Comparison of ENCODE assay signal across 9 cellular contexts in the genomic region with DNA sequence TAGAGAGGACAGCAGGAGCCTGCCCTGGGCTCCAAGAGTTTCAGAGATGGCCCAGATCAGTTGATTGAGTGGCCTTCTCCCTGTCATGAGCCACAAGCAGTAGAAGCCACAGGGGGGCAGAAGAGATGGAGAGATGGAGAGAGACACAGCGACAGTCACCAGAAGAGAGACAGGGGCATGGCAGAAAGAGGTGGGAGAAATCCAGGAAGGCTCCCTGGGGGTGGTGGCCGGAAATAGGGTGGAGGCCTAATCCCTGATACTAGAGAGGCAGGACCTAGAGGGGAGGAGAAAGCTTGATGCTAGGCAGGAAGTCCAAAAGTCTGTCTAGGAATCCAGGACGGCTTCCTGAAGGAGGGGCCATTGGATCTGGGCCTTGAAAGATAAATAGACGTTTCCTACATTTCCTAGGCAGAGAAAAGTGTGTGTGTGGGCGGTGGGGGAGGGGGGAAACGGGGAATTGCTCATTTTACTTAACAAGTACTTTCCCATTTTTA. TPM values are rescaled to one million over a fixed set of nuclear protein-coding genes. Genes with fewer than 3 reads are reported as not detected.
DNase-seq lines count a peak whose midpoint lies in the region; ATAC-seq, FAIRE-seq and TF ChIP-seq lines count a peak whose summit lies in the region.
"Had no signal": no experiment of that assay in that cellular context is flagged by ENCODE, and none has a peak within 500 bp of the region (broad histone marks: within the 10 kb centered on the region; RNA-seq: fewer than 3 reads in every experiment).

No MANE protein-coding gene starts in this region.

- POLR2A ChIA-PET in A549 (lab: Yijun Ruan, JAX): interaction anchor here (0.6 kb wide), 1 partner anchor 9 kb away, joined by 5 read pairs; a partner anchor contains a TSS
- POLR2A ChIA-PET in T-cell (lab: Charles Lee): interaction anchor here in 1 of 2 donors (0.7 kb wide), 1 partner anchor 19 kb away, joined by 8 read pairs; no protein-coding TSS in a partner anchor

- ATAC-seq in A549 (peak; percentile 51 to 65; a peak in 5 of 6 replicates), T-cell (replicated peaks in 1 of 4) (no peak), naive B cell (ENCODE audit: low read depth in 2 of 2) (no peak)

- H3K4me1 Mint-ChIP-seq in T-cell (peaks cover 20 to 24% (median 24%) of the 10 kb centered on the region in 3 donors), naive B cell (peaks cover 15 to 19% (median 17%) of the 10 kb centered on the region in 3 donors)

- no peaks in the 10 kb centered on the region for H3K27me3 Mint-ChIP-seq in T-cell
- H3K27me3 Mint-ChIP-seq in naive B cell: no peaks in the 10 kb centered on the region

- H3K36me3 Mint-ChIP-seq in T-cell: no peaks in the 10 kb centered on the region
- H3K36me3 Mint-ChIP-seq in naive B cell: no peaks in the 10 kb centered on the region

- no peak for TF ChIP-seq POLR2A in A549 (IDR thresholded peaks at IDR 0.05; ENCODE audit: low read length)

- TF ChIP-seq CTCF in A549 (IDR thresholded peaks at IDR 0.05) (peak; percentile 30; the same call in 2 of the 3 replicates), GM20000 (IDR thresholded peaks at IDR 0.05; ENCODE audit: extremely low read depth, missing control alignments) (peak; percentile 71)

- no peaks in the 10 kb centered on the region for H3K9me3 ChIP-seq in A549

- H3K4me2 ChIP-seq in A549: peak overlapping the region; percentile 53

- DNase-seq in A549 (ENCODE audit: low read depth in 1 of 2, low spot score in 1 of 2) (peak in 1 of 2 experiments; percentile 79), GM20000 (ENCODE audit: low spot score) (peak; percentile 77), T-cell (peak in 30 of 34 experiments; percentile 19 to 57 (median 43)), naive B cell (peak; percentile 50), iPS-NIHi11 (ENCODE audit: low spot score) (no peak), NCI-H748 treated with DMSO at 0.1 percent for 48 hours (lab: John Stamatoyannopoulos, UW) (no peak), NCI-H510A treated with DMSO at 0.1 percent for 48 hours (lab: John Stamatoyannopoulos, UW) (no peak)

- H3K27ac Mint-ChIP-seq in T-cell: peak overlapping the region; percentile 55 to 75
- peak overlapping the region; percentile 19 to 95 (median 75) for H3K27ac Mint-ChIP-seq in naive B cell

- peak; percentile 51 to 58; a peak in 4 of 5 replicates for TF ChIP-seq RAD21 in A549 (conservative IDR thresholded peaks at IDR 0.05 in 1 of 2, IDR thresholded peaks at IDR 0.05 in 1 of 2)

- peak overlapping the region; percentile 53 to 78; a peak in 4 of 6 replicates for H3K27ac ChIP-seq in A549
- peak overlapping the region; percentile 30 for H3K27ac ChIP-seq in cingulate gyrus (ENCODE audit: low read depth, low read length)

- H3K4me3 Mint-ChIP-seq in T-cell (no peak overlapping the region), naive B cell (peak overlapping the region in 4 of 8 donors; percentile 6 to 68 (median 34))

- 25% methylated on average over 5 of the region's 6 CpGs for WGBS in A549 (ENCODE audit: missing lambda C conversion rate)

- TF ChIP-seq EP300 in A549 (IDR thresholded peaks at IDR 0.05): no peak

- CTCF ChIA-PET in A549 (lab: Yijun Ruan, JAX) (interaction anchor here (0.6 to 1.8 kb wide), 5 partner anchors 9 to 50 kb away, joined by 3 to 7 read pairs (median 4); a partner anchor contains a TSS), T-cell (lab: Charles Lee) (interaction anchor here (0.9 to 1.2 kb wide), 3 partner anchors 9 to 22 kb away, joined by 3 to 4 read pairs (median 3); no protein-coding TSS in a partner anchor)

- no peak for FAIRE-seq in A549 (lab: Jason Lieb, UNC)
- FAIRE-seq: endometrium had no signal

- no peaks in the 10 kb centered on the region for H3K9me3 Mint-ChIP-seq in T-cell
- no peaks in the 10 kb centered on the region for H3K9me3 Mint-ChIP-seq in naive B cell

- H3K4me1 ChIP-seq in A549: peaks cover 34% of the 10 kb centered on the region

- no peak overlapping the region for H3K4me3 ChIP-seq in A549

TF ChIP-seq in A549, 52 proteins besides CTCF, POLR2A, EP300 and RAD21:
- TF ChIP-seq, protein P1, sequence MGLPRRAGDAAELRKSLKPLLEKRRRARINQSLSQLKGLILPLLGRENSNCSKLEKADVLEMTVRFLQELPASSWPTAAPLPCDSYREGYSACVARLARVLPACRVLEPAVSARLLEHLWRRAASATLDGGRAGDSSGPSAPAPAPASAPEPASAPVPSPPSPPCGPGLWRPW (IDR thresholded peaks at IDR 0.05): no peak
- TF ChIP-seq SMC3 (IDR thresholded peaks at IDR 0.05) (peak; percentile 36; the same call in 2 of the 3 replicates), ZSCAN20 (CRISPR knock-in tag; IDR thresholded peaks at IDR 0.05) (no peak), ZFP36 (IDR thresholded peaks at IDR 0.05; ENCODE audit: borderline replicate concordance, partially characterized antibody) (peak; percentile 100), KDM1A (IDR thresholded peaks at IDR 0.05; ENCODE audit: low read depth) (0 out of 2 replicates have a peak, but pooled peaks have one; percentile 45)

RNA-seq across cellular contexts. Expression of a gene that starts 9.6 kb away (rescaled TPM):
- 474 and 777 TPM in 2 replicates for polyA plus RNA-seq in A549 (2011; rRNA removed)
- polyA plus RNA-seq in A549 (2012; cell fraction: cytosol; rRNA removed): 359 and 388 TPM in 2 replicates
- 163 and 197 TPM in 2 replicates for polyA plus RNA-seq in A549 (2012; cell fraction: nucleus; rRNA removed)
- polyA plus RNA-seq in A549 (2017; fragmentation: RNase III; extraction: RNeasy Plus Mini Kit Qiagen cat#74134 plus additional on column Dnase treatment): 610 to 921 TPM (median 860 TPM) in 3 replicates
- 186 and 201 TPM in 2 replicates for polyA minus RNA-seq in A549 (2011; rRNA and poly(A)+ RNA removed)
- total RNA-seq in T-cell: 100 to 1,000 TPM in 2 of 5 donors, 10 to 100 TPM in 3; 83.6 to 189 (median 99.5) TPM
- polyA plus RNA-seq in naive B cell (ENCODE audit: low read depth in 6 of 6): 10 to 100 TPM; 53.6 to 85.7 (median 76.7) TPM

RNA-seq across cellular contexts. Expression of a gene that starts 45.0 kb away (rescaled TPM):
- polyA plus RNA-seq in A549 (2011; rRNA removed) (69.4 and 91.4 TPM in 2 replicates), A549 (2017; fragmentation: RNase III; extraction: RNeasy Plus Mini Kit Qiagen cat#74134 plus additional on column Dnase treatment) (89.2 to 101 TPM (median 90.1 TPM) in 3 replicates), naive B cell (ENCODE audit: low read depth in 6 of 6) (100 to 1,000 TPM in 5 of 6 donors, 10 to 100 TPM in 1; 98.8 to 134 (median 112) TPM)
- polyA plus RNA-seq in A549 (2012; cell fraction: cytosol; rRNA removed): 55.9 and 57.1 TPM in 2 replicates
- polyA plus RNA-seq in A549 (2012; cell fraction: nucleus; rRNA removed): 32.6 and 35.2 TPM in 2 replicates
- polyA minus RNA-seq in A549 (2011; rRNA and poly(A)+ RNA removed): 99.1 and 130 TPM in 2 replicates
- total RNA-seq in T-cell: 10 to 100 TPM; 67.0 to 84.5 (median 71.7) TPM

Comparison
In these comparisons a context has a peak if more than half of its experiments do, and no peak if none do; other contexts are left out.
1. ATAC-seq: peak in A549 (2 of 2); none in T-cell (0 of 4) and naive B cell (0 of 2).
2. DNase-seq: peak in GM20000 (single experiment), T-cell (30 of 34) and naive B cell (single experiment); none in iPS-NIHi11 (single experiment), NCI-H748 treated with DMSO at 0.1 percent for 48 hours (single experiment) and NCI-H510A treated with DMSO at 0.1 percent for 48 hours (single experiment).